In the genomic region with DNA sequence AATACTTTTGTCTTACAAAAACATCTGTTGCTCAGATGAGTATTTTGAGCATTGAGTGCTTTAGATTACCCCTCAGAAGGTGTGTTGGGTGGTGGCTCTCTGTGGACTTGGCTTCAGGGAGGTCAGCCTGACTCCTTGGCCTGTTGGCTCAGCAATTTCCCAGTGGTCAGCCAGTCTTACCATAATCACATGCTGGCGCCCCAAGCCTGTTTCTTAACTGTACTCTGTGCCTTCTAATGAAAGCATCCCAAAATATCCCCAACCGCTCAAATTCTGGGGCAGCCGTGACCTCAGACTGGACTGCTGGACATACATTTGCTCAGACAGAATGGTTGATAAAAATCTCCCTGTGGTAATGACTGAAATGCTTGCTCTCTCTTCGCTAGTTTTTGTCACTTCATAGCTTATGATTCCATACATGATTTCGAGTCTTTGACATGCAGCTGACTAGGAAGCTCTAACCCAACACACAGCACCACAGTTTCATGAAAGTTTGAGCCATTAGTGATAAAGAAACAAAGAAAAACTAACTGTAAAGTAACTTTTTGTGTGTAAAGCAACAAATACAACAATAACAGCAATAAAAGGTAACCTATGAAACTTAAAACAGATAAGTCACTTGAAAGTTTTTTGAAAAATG, we compare ENCODE assay signal across 15 cellular contexts.
DNase-seq lines count a peak whose midpoint lies in the region; ATAC-seq, FAIRE-seq and TF ChIP-seq lines count a peak whose summit lies in the region.
"Had no signal": no experiment of that assay in that cellular context is flagged by ENCODE, and none has a peak within 500 bp of the region (broad histone marks: within the 10 kb centered on the region; RNA-seq: fewer than 3 reads in every experiment).

No MANE protein-coding gene starts in this region.

- no peak overlapping the region for H2BK5ac ChIP-seq in H1 (ENCODE audit: low read depth, low read length)

- TF ChIP-seq POLR2A in H1 (IDR thresholded peaks at IDR 0.05; ENCODE audit: control extremely low read depth in 1 of 2, low read depth in 2 of 2, low read length in 2 of 2), result no peak

- no peak overlapping the region for H3K56ac ChIP-seq in H1 (replicated peaks; ENCODE audit: insufficient read length, low read depth, low read length)

- no peak for TF ChIP-seq RAD21 in H1 (IDR thresholded peaks at IDR 0.05 in 1 of 2, conservative IDR thresholded peaks at IDR 0.05 in 1 of 2; ENCODE audit: low read depth in 2 of 2, low read length in 2 of 2)

- no peak overlapping the region for H3K18ac ChIP-seq in H1 (ENCODE audit: extremely low read depth, low read length)

- no peak for TF ChIP-seq EP300 in H1 (IDR thresholded peaks at IDR 0.05; ENCODE audit: borderline replicate concordance in 1 of 2, low read depth in 2 of 2, low read length in 2 of 2)

- H3K79me1 ChIP-seq in H1 (ENCODE audit: low read depth, low read length), result no peaks in the 10 kb centered on the region

- no peak for FAIRE-seq in H1 (lab: Jason Lieb, UNC)

- ATAC-seq in GM18909 (IDR thresholded peaks at IDR 0.05; ENCODE audit: poor library complexity, unreplicated experiment), result peak; percentile 60
- ATAC-seq in HG03432 (IDR thresholded peaks at IDR 0.05; ENCODE audit: unreplicated experiment), result peak; percentile 47
- ATAC-seq in stimulated activated memory B cell treated with anti-CD40 and anti-IgM and Interleukin-4, amounts not matched to agents 10 μg/mL and 1 μg/mL and 100 μg/mL, for 72 hours, result no peak
- ATAC-seq in GM19324 (IDR thresholded peaks at IDR 0.05; ENCODE audit: low FRiP score, unreplicated experiment), result no peak
- ATAC-seq: activated T-helper 17 cell treated with anti-CD3 and anti-CD28 coated beads, Interleukin-2, amount 50 U/mL, for 72 hours; Right ventricle myocardium inferior; stimulated activated effector memory CD8-positive, alpha-beta T cell treated with anti-CD3 and anti-CD28 coated beads, Interleukin-12 subunit alpha, Interleukin-12 subunit beta, amount 100 ng/mL, for 72 hours had no signal

- DNase-seq in H1 (ENCODE audit: low read depth in 1 of 2, low spot score in 2 of 2), result no peak
- DNase-seq in DMS 273 (lab: John Stamatoyannopoulos, UW; ENCODE audit: unreplicated experiment), result no peak
- no peak for DNase-seq in NCI-H2029 treated with DMSO at 0.1 percent for 48 hours (lab: John Stamatoyannopoulos, UW)
- DNase-seq: activated CD4-positive, alpha-beta T cell treated with anti-CD3 and anti-CD28 coated beads, Interleukin-2, amount 50 U/mL, for 4 hours; CD4-positive, CD25-positive, alpha-beta regulatory T cell; left ventricle myocardium inferior; sigmoid colon had no signal

- H3K4ac ChIP-seq in H1 (replicated peaks; ENCODE audit: insufficient read length, low read depth, low read length), result no peak overlapping the region

- H3K23me2 ChIP-seq in H1 (ENCODE audit: low read depth, low read length), result no peaks in the 10 kb centered on the region

- TF ChIP-seq CTCF in H1 (IDR thresholded peaks at IDR 0.05; ENCODE audit: control extremely low read depth in 1 of 3, insufficient read depth in 1 of 3, low read depth in 1 of 3, low read length in 3 of 3), result no peak

- H2BK120ac ChIP-seq in H1 (replicated peaks; ENCODE audit: low read depth, low read length), result no peak overlapping the region

- H3K4me1 ChIP-seq in H1 (replicated peaks in 1 of 4; ENCODE audit: control insufficient read depth in 3 of 4, insufficient read depth in 4 of 4, low read length in 3 of 4), result peaks cover 0 to 3% (median 0%) of the 10 kb centered on the region in 4 experiments; a peak in 3 of 7 replicates
- H3K4me1 ChIP-seq: sigmoid colon had no signal

- H4K20me1 ChIP-seq in H1 (replicated peaks in 1 of 2; ENCODE audit: control insufficient read depth in 1 of 2, insufficient read depth in 2 of 2, low read length in 2 of 2), result no peaks in the 10 kb centered on the region

- no peak overlapping the region for H3K4me3 Mint-ChIP-seq in stimulated activated memory B cell treated with anti-CD40 and anti-IgM and Interleukin-4, amounts not matched to agents 10 μg/mL and 1 μg/mL and 100 μg/mL, for 72 hours
- H3K4me3 Mint-ChIP-seq: activated T-helper 17 cell treated with anti-CD3 and anti-CD28 coated beads, Interleukin-2, amount 50 U/mL, for 72 hours; CD4-positive, CD25-positive, alpha-beta regulatory T cell; stimulated activated effector memory CD8-positive, alpha-beta T cell treated with anti-CD3 and anti-CD28 coated beads, Interleukin-12 subunit alpha, Interleukin-12 subunit beta, amount 100 ng/mL, for 72 hours; type B pancreatic cell had no signal

- H2BK12ac ChIP-seq in H1 (ENCODE audit: low read depth, low read length), result no peak overlapping the region; the same call in 1 of the 2 replicates

- no peaks in the 10 kb centered on the region for H3K9me3 ChIP-seq in H1 (ENCODE audit: insufficient read depth in 2 of 2, low read depth in 1 of 2, low read length in 1 of 2)
- H3K9me3 ChIP-seq: left ventricle myocardium inferior, sigmoid colon had no signal

- peaks cover 26% of the 10 kb centered on the region for H3K4me1 Mint-ChIP-seq in stimulated activated memory B cell treated with anti-CD40 and anti-IgM and Interleukin-4, amounts not matched to agents 10 μg/mL and 1 μg/mL and 100 μg/mL, for 72 hours
- H3K4me1 Mint-ChIP-seq: activated T-helper 17 cell treated with anti-CD3 and anti-CD28 coated beads, Interleukin-2, amount 50 U/mL, for 72 hours; CD4-positive, CD25-positive, alpha-beta regulatory T cell; stimulated activated effector memory CD8-positive, alpha-beta T cell treated with anti-CD3 and anti-CD28 coated beads, Interleukin-12 subunit alpha, Interleukin-12 subunit beta, amount 100 ng/mL, for 72 hours had no signal

- no peaks in the 10 kb centered on the region for H3K36me3 ChIP-seq in H1 (ENCODE audit: control insufficient read depth in 2 of 4, insufficient read depth in 4 of 4, low read length in 3 of 4)
- H3K36me3 ChIP-seq: left ventricle myocardium inferior, sigmoid colon had no signal

- CTCF ChIA-PET in H1 (lab: Charles Lee; ENCODE audit: partially characterized antibody), result interaction anchor here (0.6 to 1.3 kb wide), 4 partner anchors 10 to 715 kb away, joined by 3 read pairs; no protein-coding TSS in a partner anchor

- no peak overlapping the region for H3K27ac ChIP-seq in H1 (ENCODE audit: low read depth, low read length)
- H3K27ac ChIP-seq: left ventricle myocardium inferior, sigmoid colon had no signal

- H2BK15ac ChIP-seq in H1 (ENCODE audit: low read length), result 0 out of 2 replicates have a peak overlapping the region, but pooled peaks have one; percentile 72

- no peak overlapping the region; the same call in 1 of the 2 replicates for H2AFZ ChIP-seq in H1 (ENCODE audit: low read length)

- H3K4me2 ChIP-seq in H1 (ENCODE audit: insufficient read depth in 1 of 2, low read depth in 2 of 2, low read length in 2 of 2), result no peak overlapping the region

- no peak overlapping the region; the same call in 1 of the 2 replicates for H4K8ac ChIP-seq in H1 (ENCODE audit: extremely low read depth, insufficient read depth, low read length)

- POLR2A ChIA-PET in H1 (lab: Charles Lee; ENCODE audit: partially characterized antibody), result no interaction called here

- no peak overlapping the region for H2AK5ac ChIP-seq in H1 (ENCODE audit: low read depth, low read length)

- H3K27ac Mint-ChIP-seq in stimulated activated memory B cell treated with anti-CD40 and anti-IgM and Interleukin-4, amounts not matched to agents 10 μg/mL and 1 μg/mL and 100 μg/mL, for 72 hours, result peak overlapping the region; percentile 71
- H3K27ac Mint-ChIP-seq: activated T-helper 17 cell treated with anti-CD3 and anti-CD28 coated beads, Interleukin-2, amount 50 U/mL, for 72 hours; CD4-positive, CD25-positive, alpha-beta regulatory T cell; stimulated activated effector memory CD8-positive, alpha-beta T cell treated with anti-CD3 and anti-CD28 coated beads, Interleukin-12 subunit alpha, Interleukin-12 subunit beta, amount 100 ng/mL, for 72 hours; type B pancreatic cell had no signal

- no peak overlapping the region for H3K14ac ChIP-seq in H1 (ENCODE audit: insufficient read length)

- no peak overlapping the region for H3K23ac ChIP-seq in H1 (ENCODE audit: insufficient read length)

- H3K9ac ChIP-seq in H1 (replicated peaks in 1 of 4; ENCODE audit: extremely low read depth in 1 of 4, low read depth in 3 of 4, low read length in 3 of 4), result no peak overlapping the region

- no peaks in the 10 kb centered on the region for H3K9me3 Mint-ChIP-seq in stimulated activated memory B cell treated with anti-CD40 and anti-IgM and Interleukin-4, amounts not matched to agents 10 μg/mL and 1 μg/mL and 100 μg/mL, for 72 hours
- H3K9me3 Mint-ChIP-seq: type B pancreatic cell had no signal

- no peaks in the 10 kb centered on the region for H3K27me3 ChIP-seq in H1 (replicated peaks in 1 of 4; ENCODE audit: control insufficient read depth in 3 of 4, extremely low read depth in 1 of 4, insufficient read depth in 3 of 4, low read length in 3 of 4)
- H3K27me3 ChIP-seq: sigmoid colon had no signal

- no peaks in the 10 kb centered on the region for H3K79me2 ChIP-seq in H1 (ENCODE audit: control insufficient read depth in 1 of 2, insufficient read depth in 2 of 2, low read length in 2 of 2)

- no peak overlapping the region for H4K91ac ChIP-seq in H1 (replicated peaks; ENCODE audit: insufficient read length, low read length)

- H3K4me3 ChIP-seq in H1 (ENCODE audit: extremely low read depth in 1 of 4, insufficient read depth in 2 of 4, low read depth in 3 of 4, low read length in 4 of 4), result no peak overlapping the region
- H3K4me3 ChIP-seq: left ventricle myocardium inferior, sigmoid colon had no signal

- H4K5ac ChIP-seq in H1 (ENCODE audit: insufficient read length, low read depth, low read length), result no peak overlapping the region

- 93% methylated on average over 5 of the region's 5 CpGs; no CpG with 5 or more reads in 1 of the 2 experiments for WGBS in H1 (ENCODE audit: extremely low coverage in 1 of 2, insufficient coverage in 1 of 2, insufficient read length in 1 of 2, insufficient replicate concordance in 2 of 2, low coverage in 1 of 2, low lambda C conversion rate in 2 of 2, missing lambda C conversion rate in 1 of 2), 2 experiments

- H2BK20ac ChIP-seq in H1 (ENCODE audit: low read length), result 0 out of 2 replicates have a peak overlapping the region, but pooled peaks have one; percentile 48

- H3K27me3 Mint-ChIP-seq in stimulated activated memory B cell treated with anti-CD40 and anti-IgM and Interleukin-4, amounts not matched to agents 10 μg/mL and 1 μg/mL and 100 μg/mL, for 72 hours, result no peaks in the 10 kb centered on the region
- H3K27me3 Mint-ChIP-seq: activated T-helper 17 cell treated with anti-CD3 and anti-CD28 coated beads, Interleukin-2, amount 50 U/mL, for 72 hours; CD4-positive, CD25-positive, alpha-beta regulatory T cell; type B pancreatic cell had no signal

- H3K36me3 Mint-ChIP-seq in stimulated activated memory B cell treated with anti-CD40 and anti-IgM and Interleukin-4, amounts not matched to agents 10 μg/mL and 1 μg/mL and 100 μg/mL, for 72 hours, result no peaks in the 10 kb centered on the region
- H3K36me3 Mint-ChIP-seq: CD4-positive, CD25-positive, alpha-beta regulatory T cell; stimulated activated effector memory CD8-positive, alpha-beta T cell treated with anti-CD3 and anti-CD28 coated beads, Interleukin-12 subunit alpha, Interleukin-12 subunit beta, amount 100 ng/mL, for 72 hours; type B pancreatic cell had no signal

TF ChIP-seq in H1, 55 proteins besides CTCF, POLR2A, EP300 and RAD21 (continues in another document):
- no peak for TF ChIP-seq SP2 (IDR thresholded peaks at IDR 0.05; ENCODE audit: low read length)
- no peak for TF ChIP-seq EZH2 (IDR thresholded peaks at IDR 0.05; ENCODE audit: low read depth, low read length, severe bottlenecking)

Comparison
In these comparisons a context has a peak if more than half of its experiments do, and no peak if none do; other contexts are left out.
1. ATAC-seq: peak in GM18909 (single experiment) and HG03432 (single experiment); none in stimulated activated memory B cell treated with anti-CD40 and anti-IgM and Interleukin-4, amounts not matched to agents 10 μg/mL and 1 μg/mL and 100 μg/mL, for 72 hours (single experiment) and GM19324 (single experiment).